In the genomic region with DNA sequence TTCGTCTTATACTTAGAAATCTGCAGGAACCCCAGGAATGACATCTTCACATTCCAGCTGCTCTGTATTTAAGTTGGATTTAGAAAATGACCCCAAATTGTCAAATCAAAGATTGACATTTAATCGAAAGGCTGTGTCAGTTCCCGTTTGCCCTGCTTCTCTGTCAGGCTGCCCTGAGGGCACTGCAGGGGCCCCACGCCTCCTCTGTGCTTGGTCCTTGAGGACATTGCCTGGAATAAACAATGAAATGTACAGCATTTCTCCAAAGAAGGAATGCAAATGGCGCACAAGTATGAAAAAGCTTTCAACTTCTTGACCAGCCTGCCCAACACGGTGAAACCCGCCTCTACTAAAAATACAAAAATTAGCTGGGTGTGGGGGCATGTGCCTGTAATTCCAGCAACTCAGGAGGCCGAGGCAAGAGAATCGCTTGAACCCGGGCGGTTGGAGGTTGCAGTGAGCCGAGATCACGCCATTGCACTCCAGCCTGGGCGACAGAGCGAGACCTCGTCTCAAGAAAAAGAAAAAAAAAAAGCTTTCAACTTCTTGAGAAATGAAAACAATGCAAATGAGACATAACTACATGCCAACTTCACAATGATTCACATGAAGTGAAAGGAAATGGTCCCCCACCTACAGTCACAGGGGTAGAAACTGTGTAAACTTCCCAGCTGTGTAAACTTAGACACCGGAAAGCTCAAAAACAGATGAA, we compare ENCODE assay signal across 1 cellular context.
TF ChIP-seq lines count a peak whose summit lies in the region.

No MANE protein-coding gene starts in this region.

TF ChIP-seq in WTC11, 78 proteins besides CTCF, POLR2A, EP300 and RAD21 (continued from another document):
- TF ChIP-seq, protein P1, sequence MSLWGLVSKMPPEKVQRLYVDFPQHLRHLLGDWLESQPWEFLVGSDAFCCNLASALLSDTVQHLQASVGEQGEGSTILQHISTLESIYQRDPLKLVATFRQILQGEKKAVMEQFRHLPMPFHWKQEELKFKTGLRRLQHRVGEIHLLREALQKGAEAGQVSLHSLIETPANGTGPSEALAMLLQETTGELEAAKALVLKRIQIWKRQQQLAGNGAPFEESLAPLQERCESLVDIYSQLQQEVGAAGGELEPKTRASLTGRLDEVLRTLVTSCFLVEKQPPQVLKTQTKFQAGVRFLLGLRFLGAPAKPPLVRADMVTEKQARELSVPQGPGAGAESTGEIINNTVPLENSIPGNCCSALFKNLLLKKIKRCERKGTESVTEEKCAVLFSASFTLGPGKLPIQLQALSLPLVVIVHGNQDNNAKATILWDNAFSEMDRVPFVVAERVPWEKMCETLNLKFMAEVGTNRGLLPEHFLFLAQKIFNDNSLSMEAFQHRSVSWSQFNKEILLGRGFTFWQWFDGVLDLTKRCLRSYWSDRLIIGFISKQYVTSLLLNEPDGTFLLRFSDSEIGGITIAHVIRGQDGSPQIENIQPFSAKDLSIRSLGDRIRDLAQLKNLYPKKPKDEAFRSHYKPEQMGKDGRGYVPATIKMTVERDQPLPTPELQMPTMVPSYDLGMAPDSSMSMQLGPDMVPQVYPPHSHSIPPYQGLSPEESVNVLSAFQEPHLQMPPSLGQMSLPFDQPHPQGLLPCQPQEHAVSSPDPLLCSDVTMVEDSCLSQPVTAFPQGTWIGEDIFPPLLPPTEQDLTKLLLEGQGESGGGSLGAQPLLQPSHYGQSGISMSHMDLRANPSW (CRISPR knock-in tag; conservative IDR thresholded peaks at IDR 0.05; ENCODE audit: low read depth), result no peak
- no peak for TF ChIP-seq OVOL2 (CRISPR knock-in tag; IDR thresholded peaks at IDR 0.05; ENCODE audit: borderline replicate concordance)
TF ChIP-seq in WTC11: peak in this region for 0.
